In genomic region chr5:124735169-124735858, GRCh38 we compare ENCODE assay signal across 9 cellular contexts. TPM values are rescaled to one million over a fixed set of nuclear protein-coding genes. Genes with fewer than 3 reads are reported as not detected.
DNase-seq lines count a peak whose midpoint lies in the region; ATAC-seq and TF ChIP-seq lines count a peak whose summit lies in the region.
"Had no signal": no experiment of that assay in that cellular context is flagged by ENCODE, and none has a peak within 500 bp of the region (broad histone marks: within the 10 kb centered on the region; RNA-seq: fewer than 3 reads in every experiment).

No MANE protein-coding gene starts in this region.

- H3K27ac ChIP-seq in GM23248 (peak overlapping the region; percentile 81), WERI-Rb-1 (peak overlapping the region; percentile 78), smooth muscle cell (ENCODE audit: low read depth) (peak overlapping the region; percentile 65)
- H3K27ac ChIP-seq: epithelial cell of prostate had no signal

- TF ChIP-seq CTCF in WERI-Rb-1 (IDR thresholded peaks at IDR 0.05; ENCODE audit: low read depth, low read length) (no peak), smooth muscle cell (IDR thresholded peaks at IDR 0.05; ENCODE audit: borderline replicate concordance, insufficient read depth, poor library complexity, severe bottlenecking) (no peak)

- H3K9me3 Mint-ChIP-seq in activated T-cell treated with anti-CD3 and anti-CD28 coated beads, Interleukin-2, amount 50 U/mL, for 24 hours, result no peaks in the 10 kb centered on the region
- no peaks in the 10 kb centered on the region for H3K9me3 Mint-ChIP-seq in activated CD4-positive, alpha-beta memory T cell treated with anti-CD3 and anti-CD28 coated beads, Interleukin-2, amount 10 ng/mL, durations not matched to agents 7 days and 5 days

- H3K27me3 ChIP-seq in GM23248 (replicated peaks; ENCODE audit: insufficient read depth) (no peaks in the 10 kb centered on the region), WERI-Rb-1 (ENCODE audit: insufficient read depth, low read depth, severe bottlenecking) (no peaks in the 10 kb centered on the region), smooth muscle cell (ENCODE audit: low read depth) (no peaks in the 10 kb centered on the region)

- no peaks in the 10 kb centered on the region for H3K36me3 ChIP-seq in GM23248 (ENCODE audit: low read depth)
- no peaks in the 10 kb centered on the region for H3K36me3 ChIP-seq in WERI-Rb-1
- no peaks in the 10 kb centered on the region for H3K36me3 ChIP-seq in smooth muscle cell (ENCODE audit: low read depth)

- H3K4me1 ChIP-seq in GM23248 (ENCODE audit: insufficient read depth), result peaks cover 25% of the 10 kb centered on the region
- H3K4me1 ChIP-seq in smooth muscle cell (ENCODE audit: low read depth), result peaks cover 95% of the 10 kb centered on the region

- no peaks in the 10 kb centered on the region for H3K4me1 Mint-ChIP-seq in activated T-cell treated with anti-CD3 and anti-CD28 coated beads, Interleukin-2, amount 50 U/mL, for 24 hours (ENCODE audit: low read depth)
- H3K4me1 Mint-ChIP-seq in activated CD4-positive, alpha-beta memory T cell treated with anti-CD3 and anti-CD28 coated beads, Interleukin-2, amount 10 ng/mL, durations not matched to agents 7 days and 5 days, result no peaks in the 10 kb centered on the region

- 0 out of 2 replicates have a peak, but pooled peaks cover 5% of the 10 kb centered on the region for H3K79me2 ChIP-seq in GM23248 (ENCODE audit: insufficient read depth)
- H3K79me2 ChIP-seq in smooth muscle cell (ENCODE audit: low read depth), result peaks cover 76% of the 10 kb centered on the region

- H3K27me3 Mint-ChIP-seq in activated T-cell treated with anti-CD3 and anti-CD28 coated beads, Interleukin-2, amount 50 U/mL, for 24 hours, result peaks cover 42% of the 10 kb centered on the region
- peaks cover 6% of the 10 kb centered on the region for H3K27me3 Mint-ChIP-seq in activated CD4-positive, alpha-beta memory T cell treated with anti-CD3 and anti-CD28 coated beads, Interleukin-2, amount 10 ng/mL, durations not matched to agents 7 days and 5 days

- CTCF ChIA-PET in activated CD4-positive, alpha-beta memory T cell treated with anti-CD3 and anti-CD28 coated beads, Interleukin-2, amount 10 ng/mL, durations not matched to agents 7 days and 5 days (lab: Charles Lee), result no interaction called here

- H3K4me3 Mint-ChIP-seq in activated T-cell treated with anti-CD3 and anti-CD28 coated beads, Interleukin-2, amount 50 U/mL, for 24 hours, result no peak overlapping the region
- no peak overlapping the region for H3K4me3 Mint-ChIP-seq in activated CD4-positive, alpha-beta memory T cell treated with anti-CD3 and anti-CD28 coated beads, Interleukin-2, amount 10 ng/mL, durations not matched to agents 7 days and 5 days

- H3K4me3 ChIP-seq in GM23248 (peak overlapping the region; percentile 70), WERI-Rb-1 (ENCODE audit: low read depth, low read length) (peak overlapping the region; percentile 39), smooth muscle cell (peak overlapping the region; percentile 51)

- DNase-seq in GM23248 (peak; percentile 89), WERI-Rb-1 (peak; percentile 79), hippocampal formation (lab: John Stamatoyannopoulos, UW) (peak; percentile 34 to 50), smooth muscle cell (lab: John Stamatoyannopoulos, UW; ENCODE audit: unreplicated experiment) (no peak)
- DNase-seq in stimulated activated CD4-positive, alpha-beta T cell treated with anti-CD3 and anti-CD28 coated beads, Interleukin-12 subunit alpha, Interleukin-12 subunit beta, amount 100 ng/mL, for 4 hours, result no peak
- no peak for DNase-seq in activated T-cell treated with anti-CD3 and anti-CD28 coated beads, Interleukin-2, amount 50 U/mL, for 24 hours
- no peak for DNase-seq in activated CD4-positive, alpha-beta memory T cell treated with anti-CD3 and anti-CD28 coated beads, Interleukin-2, amount 10 ng/mL, durations not matched to agents 7 days and 5 days

- ATAC-seq in HG03097 (IDR thresholded peaks at IDR 0.05; ENCODE audit: low FRiP score, unreplicated experiment), result no peak

- WGBS in GM23248 (ENCODE audit: low coverage in 1 of 2, low lambda C conversion rate in 2 of 2, missing lambda C conversion rate in 2 of 2), 2 experiments, result 2% methylated on average over 21 to 24 of the region's 24 CpGs
- WGBS in smooth muscle cell (ENCODE audit: low lambda C conversion rate), result 6% methylated on average over 24 of the region's 24 CpGs

- H3F3A ChIP-seq in GM23248 (ENCODE audit: insufficient read depth), result peaks cover 21% of the 10 kb centered on the region
- H3F3A ChIP-seq in smooth muscle cell (ENCODE audit: low read depth), result peaks cover 34% of the 10 kb centered on the region

- no peaks in the 10 kb centered on the region for H3K36me3 Mint-ChIP-seq in activated T-cell treated with anti-CD3 and anti-CD28 coated beads, Interleukin-2, amount 50 U/mL, for 24 hours (ENCODE audit: low read depth)
- no peaks in the 10 kb centered on the region for H3K36me3 Mint-ChIP-seq in activated CD4-positive, alpha-beta memory T cell treated with anti-CD3 and anti-CD28 coated beads, Interleukin-2, amount 10 ng/mL, durations not matched to agents 7 days and 5 days (ENCODE audit: low read depth)

- POLR2A ChIA-PET in activated CD4-positive, alpha-beta memory T cell treated with anti-CD3 and anti-CD28 coated beads, Interleukin-2, amount 10 ng/mL, durations not matched to agents 7 days and 5 days (lab: Charles Lee), result no interaction called here

- peak overlapping the region; percentile 80 for H2AFZ ChIP-seq in GM23248
- peak overlapping the region; percentile 24 for H2AFZ ChIP-seq in smooth muscle cell (ENCODE audit: low read depth)

- H3K4me2 ChIP-seq in GM23248 (ENCODE audit: unreplicated experiment), result peak overlapping the region; percentile 91
- peak overlapping the region; percentile 96 for H3K4me2 ChIP-seq in smooth muscle cell

- H3K27ac Mint-ChIP-seq in activated T-cell treated with anti-CD3 and anti-CD28 coated beads, Interleukin-2, amount 50 U/mL, for 24 hours, result no peak overlapping the region
- H3K27ac Mint-ChIP-seq in activated CD4-positive, alpha-beta memory T cell treated with anti-CD3 and anti-CD28 coated beads, Interleukin-2, amount 10 ng/mL, durations not matched to agents 7 days and 5 days, result no peak overlapping the region

- no peaks in the 10 kb centered on the region for H3K9me2 ChIP-seq in GM23248 (ENCODE audit: insufficient read depth)

- H4K20me1 ChIP-seq in GM23248 (ENCODE audit: insufficient read depth) (no peaks in the 10 kb centered on the region), smooth muscle cell (ENCODE audit: low read depth) (peaks cover 83% of the 10 kb centered on the region)

- H3K9ac ChIP-seq in GM23248, result peak overlapping the region; percentile 71
- peak overlapping the region; percentile 20 for H3K9ac ChIP-seq in smooth muscle cell (ENCODE audit: low read depth)

- H3K9me3 ChIP-seq in GM23248 (ENCODE audit: low read depth) (no peaks in the 10 kb centered on the region), WERI-Rb-1 (ENCODE audit: severe bottlenecking) (no peaks in the 10 kb centered on the region), smooth muscle cell (replicated peaks; ENCODE audit: low read depth) (no peaks in the 10 kb centered on the region)

- in situ Hi-C loops in GM23248 (cut with MboI), result no loop called here

RNA-seq across cellular contexts. Expression of gene ZNF608, which starts 11.1 kb away (rescaled TPM):
- total RNA-seq in GM23248 (2014; rRNA removed; shearing (Covaris generic)), result 2.1 and 2.4 TPM in 2 replicates
- polyA plus RNA-seq in GM23248 (2016; fragmentation: Nextera tagmentation; extraction: Ambion mirVana) (1.1 and 1.4 TPM in 2 replicates), smooth muscle cell (15.4 and 22.0 TPM in 2 replicates)
- total RNA-seq in smooth muscle cell, result 33.1 and 69.5 TPM in 2 replicates
- total RNA-seq in activated CD4-positive, alpha-beta memory T cell treated with anti-CD3 and anti-CD28 coated beads, Interleukin-2, amount 10 ng/mL, durations not matched to agents 7 days and 5 days, result not detected

Comparison
In these comparisons a context has a peak if more than half of its experiments do, and no peak if none do; other contexts are left out.
1. DNase-seq: peak in GM23248 (single experiment), WERI-Rb-1 (single experiment) and hippocampal formation (2 of 2); none in smooth muscle cell (single experiment), stimulated activated CD4-positive, alpha-beta T cell treated with anti-CD3 and anti-CD28 coated beads, Interleukin-12 subunit alpha, Interleukin-12 subunit beta, amount 100 ng/mL, for 4 hours (single experiment), activated T-cell treated with anti-CD3 and anti-CD28 coated beads, Interleukin-2, amount 50 U/mL, for 24 hours (single experiment) and activated CD4-positive, alpha-beta memory T cell treated with anti-CD3 and anti-CD28 coated beads, Interleukin-2, amount 10 ng/mL, durations not matched to agents 7 days and 5 days (single experiment).
2. RNA of gene ZNF608, which starts 11.1 kb away (total RNA-seq): 33.1 to 69.5 TPM in smooth muscle cell; 2.1 to 2.4 TPM in GM23248 and not detected in activated CD4-positive, alpha-beta memory T cell treated with anti-CD3 and anti-CD28 coated beads, Interleukin-2, amount 10 ng/mL, durations not matched to agents 7 days and 5 days; every median in the first group is over 10 times any median in the second.
3. Peak in every context shown above with its lines, with median percentiles within 50 percentile points of each other: H3K27ac ChIP-seq and H3K4me3 ChIP-seq.